1 cellular context compared by ENCODE assay signal in genomic region chr1:36398370-36398977, GRCh38.
TF ChIP-seq lines count a peak whose summit lies in the region.

No MANE protein-coding gene starts in this region.

TF ChIP-seq in H1, 55 proteins besides CTCF, POLR2A, EP300 and RAD21:
- no peak for TF ChIP-seq BACH1 (IDR thresholded peaks at IDR 0.05; ENCODE audit: low read length)
- no peak for TF ChIP-seq TEAD4 (IDR thresholded peaks at IDR 0.05; ENCODE audit: low read depth, low read length)
- no peak for TF ChIP-seq KDM1A (IDR thresholded peaks at IDR 0.05; ENCODE audit: borderline replicate concordance, low read length)
- TF ChIP-seq, protein P1, sequence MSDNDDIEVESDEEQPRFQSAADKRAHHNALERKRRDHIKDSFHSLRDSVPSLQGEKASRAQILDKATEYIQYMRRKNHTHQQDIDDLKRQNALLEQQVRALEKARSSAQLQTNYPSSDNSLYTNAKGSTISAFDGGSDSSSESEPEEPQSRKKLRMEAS (IDR thresholded peaks at IDR 0.05), result no peak
- no peak for TF ChIP-seq NRF1 (IDR thresholded peaks at IDR 0.05; ENCODE audit: low read depth, low read length)
- TF ChIP-seq BRCA1 (IDR thresholded peaks at IDR 0.05; ENCODE audit: low read depth, low read length), result no peak
- no peak for TF ChIP-seq CHD1 (IDR thresholded peaks at IDR 0.05; ENCODE audit: low read depth, low read length)
- no peak for TF ChIP-seq SP4 (IDR thresholded peaks at IDR 0.05; ENCODE audit: low read length)
- TF ChIP-seq KDM5A (IDR thresholded peaks at IDR 0.05; ENCODE audit: low read length), result no peak
- TF ChIP-seq POU5F1 (IDR thresholded peaks at IDR 0.05; ENCODE audit: low read depth, low read length), result no peak
- no peak for TF ChIP-seq JUND (IDR thresholded peaks at IDR 0.05; ENCODE audit: low read length)
- TF ChIP-seq TCF12 (IDR thresholded peaks at IDR 0.05; ENCODE audit: low read depth, low read length), result no peak
- TF ChIP-seq SIRT6 (IDR thresholded peaks at IDR 0.05; ENCODE audit: low read length), result no peak
TF ChIP-seq in H1: peak in this region for 0.
